ENCODE assay signal across 8 cellular contexts in genomic region chr6:28102699-28103098, GRCh38. TPM values are rescaled to one million over a fixed set of nuclear protein-coding genes. Genes with fewer than 3 reads are reported as not detected.
DNase-seq lines count a peak whose midpoint lies in the region; ATAC-seq and TF ChIP-seq lines count a peak whose summit lies in the region.
"Not testable (repeated sequence)": the region's sequence is repeated elsewhere in the genome, so short reads cannot be mapped to it uniquely, and the experiment has no call there.
"Had no signal": no experiment of that assay in that cellular context is flagged by ENCODE, and none has a peak within 500 bp of the region (broad histone marks: within the 10 kb centered on the region; RNA-seq: fewer than 3 reads in every experiment).

No MANE protein-coding gene starts in this region.

- not testable (repeated sequence) for H3K27ac ChIP-seq in CD4-positive, alpha-beta T cell (ENCODE audit: low read depth, low read length)

- not testable (repeated sequence) for H3K36me3 Mint-ChIP-seq in CD4-positive, alpha-beta T cell (ENCODE audit: low read depth); T-helper 1 cell treated with Interleukin-12 subunit alpha and Interleukin-12 subunit beta and Interleukin-4 antibody, amounts not matched to agents 30 μg/mL and 1 μg/mL, for 36 hours (ENCODE audit: low read depth); activated CD4-positive, alpha-beta T cell treated with anti-CD3 and anti-CD28 coated beads, Interleukin-2, amount 10 ng/mL, durations not matched to agents 24 days and 14 days (ENCODE audit: low read depth); activated naive CD8-positive, alpha-beta T cell; immature natural killer cell; nephron (ENCODE audit: low read depth); type B pancreatic cell

- POLR2A ChIA-PET in CD4-positive, alpha-beta T cell (lab: Charles Lee): interaction anchor here (0.6 kb wide), 1 partner anchor 37 kb away, joined by 4 read pairs; no protein-coding TSS in a partner anchor

- not testable (repeated sequence) for H3K27me3 Mint-ChIP-seq in CD4-positive, alpha-beta T cell; activated naive CD8-positive, alpha-beta T cell
- H3K27me3 Mint-ChIP-seq in T-helper 1 cell treated with Interleukin-12 subunit alpha and Interleukin-12 subunit beta and Interleukin-4 antibody, amounts not matched to agents 30 μg/mL and 1 μg/mL, for 36 hours (ENCODE audit: low read depth): peaks cover 21% of the 10 kb centered on the region
- peaks cover 20% of the 10 kb centered on the region for H3K27me3 Mint-ChIP-seq in activated CD4-positive, alpha-beta T cell treated with anti-CD3 and anti-CD28 coated beads, Interleukin-2, amount 10 ng/mL, durations not matched to agents 24 days and 14 days
- H3K27me3 Mint-ChIP-seq in immature natural killer cell (ENCODE audit: low read depth in 3 of 3): peaks cover 2 to 14% (median 9%) of the 10 kb centered on the region in 3 donors
- H3K27me3 Mint-ChIP-seq in nephron (ENCODE audit: low read depth): peaks cover 12% of the 10 kb centered on the region
- peaks cover 13% of the 10 kb centered on the region for H3K27me3 Mint-ChIP-seq in type B pancreatic cell

- H3K27ac Mint-ChIP-seq in CD4-positive, alpha-beta T cell: peak overlapping the region; percentile 15
- not testable (repeated sequence) for H3K27ac Mint-ChIP-seq in T-helper 1 cell treated with Interleukin-12 subunit alpha and Interleukin-12 subunit beta and Interleukin-4 antibody, amounts not matched to agents 30 μg/mL and 1 μg/mL, for 36 hours; activated CD4-positive, alpha-beta T cell treated with anti-CD3 and anti-CD28 coated beads, Interleukin-2, amount 10 ng/mL, durations not matched to agents 24 days and 14 days; type B pancreatic cell
- H3K27ac Mint-ChIP-seq in activated naive CD8-positive, alpha-beta T cell: peak overlapping the region; percentile 77
- peak overlapping the region in 1 of 6 donors; percentile 23 for H3K27ac Mint-ChIP-seq in immature natural killer cell
- H3K27ac Mint-ChIP-seq in nephron: peak overlapping the region in 1 of 3 experiments; percentile 75

- not testable (repeated sequence) for DNase-seq in CD4-positive, alpha-beta T cell; activated CD4-positive, alpha-beta T cell treated with anti-CD3 and anti-CD28 coated beads, Interleukin-2, amount 10 ng/mL, durations not matched to agents 24 days and 14 days; immature natural killer cell; type B pancreatic cell (ENCODE audit: extremely low spot score, unreplicated experiment)

- peak overlapping the region; percentile 70 for H3K4me3 Mint-ChIP-seq in CD4-positive, alpha-beta T cell
- H3K4me3 Mint-ChIP-seq in T-helper 1 cell treated with Interleukin-12 subunit alpha and Interleukin-12 subunit beta and Interleukin-4 antibody, amounts not matched to agents 30 μg/mL and 1 μg/mL, for 36 hours: peak overlapping the region; percentile 25
- peak overlapping the region; percentile 16 for H3K4me3 Mint-ChIP-seq in activated CD4-positive, alpha-beta T cell treated with anti-CD3 and anti-CD28 coated beads, Interleukin-2, amount 10 ng/mL, durations not matched to agents 24 days and 14 days
- peak overlapping the region; percentile 33 for H3K4me3 Mint-ChIP-seq in activated naive CD8-positive, alpha-beta T cell
- peak overlapping the region in 3 of 5 donors; percentile 12 to 37 (median 19) for H3K4me3 Mint-ChIP-seq in immature natural killer cell
- peak overlapping the region; percentile 60 to 78 (median 64) for H3K4me3 Mint-ChIP-seq in nephron
- H3K4me3 Mint-ChIP-seq in type B pancreatic cell: peak overlapping the region; percentile 34

- peaks cover 13% of the 10 kb centered on the region for H3K4me1 Mint-ChIP-seq in CD4-positive, alpha-beta T cell (ENCODE audit: low read depth)
- not testable (repeated sequence) for H3K4me1 Mint-ChIP-seq in T-helper 1 cell treated with Interleukin-12 subunit alpha and Interleukin-12 subunit beta and Interleukin-4 antibody, amounts not matched to agents 30 μg/mL and 1 μg/mL, for 36 hours (ENCODE audit: low read depth); activated CD4-positive, alpha-beta T cell treated with anti-CD3 and anti-CD28 coated beads, Interleukin-2, amount 10 ng/mL, durations not matched to agents 24 days and 14 days; activated naive CD8-positive, alpha-beta T cell (ENCODE audit: low read depth); nephron; type B pancreatic cell (ENCODE audit: unreplicated experiment)
- peaks cover 13 to 15% of the 10 kb centered on the region in 2 donors for H3K4me1 Mint-ChIP-seq in immature natural killer cell

- H3K27me3 ChIP-seq in CD4-positive, alpha-beta T cell (ENCODE audit: control insufficient read depth, insufficient read depth, low read length): not testable (repeated sequence)

- not testable (repeated sequence) for H3K9me3 ChIP-seq in CD4-positive, alpha-beta T cell (ENCODE audit: control insufficient read depth, low read length)

- not testable (repeated sequence) for ATAC-seq in CD4-positive, alpha-beta T cell (ENCODE audit: poor library complexity)

- not testable (repeated sequence) for TF ChIP-seq CTCF in CD4-positive, alpha-beta T cell (IDR thresholded peaks at IDR 0.05); nephron (IDR thresholded peaks at IDR 0.05; ENCODE audit: unreplicated experiment in 3 of 3); type B pancreatic cell (conservative IDR thresholded peaks at IDR 0.05)

- intact Hi-C loops in CD4-positive, alpha-beta T cell (cut with DNase I, micrococcal nuclease); activated CD4-positive, alpha-beta T cell treated with anti-CD3 and anti-CD28 coated beads, Interleukin-2, amount 10 ng/mL, durations not matched to agents 24 days and 14 days (cut with micrococcal nuclease): not testable (repeated sequence)

- CTCF ChIA-PET in CD4-positive, alpha-beta T cell (lab: Charles Lee): not testable (repeated sequence)

- not testable (repeated sequence) for H3K9me3 Mint-ChIP-seq in CD4-positive, alpha-beta T cell; activated naive CD8-positive, alpha-beta T cell (ENCODE audit: low read depth); immature natural killer cell; nephron; type B pancreatic cell
- peaks cover 18% of the 10 kb centered on the region for H3K9me3 Mint-ChIP-seq in T-helper 1 cell treated with Interleukin-12 subunit alpha and Interleukin-12 subunit beta and Interleukin-4 antibody, amounts not matched to agents 30 μg/mL and 1 μg/mL, for 36 hours
- peaks cover 28% of the 10 kb centered on the region for H3K9me3 Mint-ChIP-seq in activated CD4-positive, alpha-beta T cell treated with anti-CD3 and anti-CD28 coated beads, Interleukin-2, amount 10 ng/mL, durations not matched to agents 24 days and 14 days

RNA-seq across cellular contexts. Expression of gene ZSCAN16, which starts 21.7 kb away (rescaled TPM):
- total RNA-seq in CD4-positive, alpha-beta T cell: 1 to 10 TPM; 7.3 to 7.4 TPM
- 3.0 and 4.0 TPM in 2 replicates for total RNA-seq in activated CD4-positive, alpha-beta T cell treated with anti-CD3 and anti-CD28 coated beads, Interleukin-2, amount 10 ng/mL, durations not matched to agents 24 days and 14 days
- 10 to 100 TPM in 1 of 3 donors, 1 to 10 TPM in 2; 5.8 to 15.6 (median 9.3) TPM for polyA plus RNA-seq in immature natural killer cell
- total RNA-seq in type B pancreatic cell (ENCODE audit: low replicate concordance): 8.9 and 12.1 TPM in 2 replicates
- total RNA-seq: G401 had no signal

RNA-seq across cellular contexts. Expression of gene ZNF165, which starts 22.3 kb away (rescaled TPM):
- total RNA-seq in CD4-positive, alpha-beta T cell: 1 to 10 TPM; 5.1 to 5.5 TPM
- 0.26 and 0.47 TPM in 2 replicates for total RNA-seq in activated CD4-positive, alpha-beta T cell treated with anti-CD3 and anti-CD28 coated beads, Interleukin-2, amount 10 ng/mL, durations not matched to agents 24 days and 14 days
- under 1 TPM in 2 of 3 donors, not detected in 1; 0.35 to 0.39 TPM for polyA plus RNA-seq in immature natural killer cell
- total RNA-seq in type B pancreatic cell (ENCODE audit: low replicate concordance): 4.3 and 8.4 TPM in 2 replicates

RNA-seq across cellular contexts. Expression of gene ZKSCAN8, which starts 39.0 kb away (rescaled TPM):
- 10 to 100 TPM; 23.2 to 25.1 TPM for total RNA-seq in CD4-positive, alpha-beta T cell
- total RNA-seq in activated CD4-positive, alpha-beta T cell treated with anti-CD3 and anti-CD28 coated beads, Interleukin-2, amount 10 ng/mL, durations not matched to agents 24 days and 14 days: 17.6 and 17.7 TPM in 2 replicates
- 1 to 10 TPM in 1 of 3 donors, under 1 TPM in 2; 0.22 to 1.8 (median 0.44) TPM for polyA plus RNA-seq in immature natural killer cell
- total RNA-seq in type B pancreatic cell (ENCODE audit: low replicate concordance): 22.1 and 37.5 TPM in 2 replicates

Comparison
In these comparisons a context has a peak if more than half of its experiments do, and no peak if none do; other contexts are left out.
1. H3K4me3 Mint-ChIP-seq: peak in every context shown above with its lines; median percentile 70 in CD4-positive, alpha-beta T cell; 64 in nephron; 34 in type B pancreatic cell; 33 in activated naive CD8-positive, alpha-beta T cell; 25 in T-helper 1 cell treated with Interleukin-12 subunit alpha and Interleukin-12 subunit beta and Interleukin-4 antibody, amounts not matched to agents 30 μg/mL and 1 μg/mL, for 36 hours; 19 in immature natural killer cell; 16 in activated CD4-positive, alpha-beta T cell treated with anti-CD3 and anti-CD28 coated beads, Interleukin-2, amount 10 ng/mL, durations not matched to agents 24 days and 14 days.